27 cellular contexts compared by ENCODE assay signal in the genomic region with DNA sequence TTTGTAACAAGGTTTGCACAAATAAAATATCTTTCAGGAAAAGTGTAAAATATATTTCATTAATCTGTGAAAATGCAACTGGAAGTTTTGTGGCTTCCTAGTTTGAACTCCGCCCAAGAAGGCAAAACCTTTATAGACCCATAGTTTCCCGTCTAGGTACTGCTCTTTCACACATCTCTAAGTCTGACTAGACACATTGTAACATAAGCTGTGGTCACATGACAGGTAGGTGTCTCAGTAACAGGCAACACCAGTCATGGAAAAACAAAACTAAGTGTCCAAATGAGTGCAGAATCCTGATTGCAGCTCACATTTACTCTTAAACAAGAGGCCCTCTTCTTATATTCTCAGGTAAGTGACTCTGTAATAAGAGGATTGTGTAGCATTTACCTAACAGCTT. TPM values are rescaled to one million over a fixed set of nuclear protein-coding genes. Genes with fewer than 3 reads are reported as not detected.
"Had no signal": no experiment of that assay in that cellular context is flagged by ENCODE, and none has a peak within 500 bp of the region (broad histone marks: within the 10 kb centered on the region; RNA-seq: fewer than 3 reads in every experiment).

No MANE protein-coding gene starts in this region.

- H3K4me3 ChIP-seq: ascending aorta, body of pancreas, cardiac muscle cell, SJCRH30 had no signal

- H3K36me3 ChIP-seq: ascending aorta, cardiac muscle cell, SJCRH30 had no signal

- H3K4me1 ChIP-seq: ascending aorta, body of pancreas, SJCRH30 had no signal

- H3K27me3 ChIP-seq: ascending aorta, body of pancreas, cardiac muscle cell, SJCRH30 had no signal

- DNase-seq: activated CD4-positive, alpha-beta memory T cell treated with anti-CD3 and anti-CD28 coated beads for 36 hours; activated CD4-positive, alpha-beta T cell treated with anti-CD3 and anti-CD28 coated beads for 48 hours; activated CD4-positive, CD25-positive, alpha-beta regulatory T cell treated with anti-CD3 and anti-CD28 coated beads, Interleukin-2, amount 50 U/mL, for 72 hours; activated CD8-positive, alpha-beta memory T cell treated with anti-CD3 and anti-CD28 coated beads for 24 hours; activated effector memory CD4-positive, alpha-beta T cell treated with anti-CD3 and anti-CD28 coated beads, Interleukin-2, amount 50 U/mL, for 16 hours; activated naive CD4-positive, alpha-beta T cell treated with Interleukin-2 at 50 U/mL for 16 hours; activated naive CD8-positive, alpha-beta T cell treated with anti-CD3 and anti-CD28 coated beads, Interleukin-2, amount 50 U/mL, for 24 hours; activated T-cell treated with anti-CD3 and anti-CD28 coated beads, Interleukin-2, amount 50 U/mL, for 4 hours; amniotic stem cell; body of pancreas; Kasumi-1; NCI-H1048; NCI-H146; NCI-H187 treated with DMSO at 0.1 percent for 48 hours; NCI-H2081 treated with DMSO at 0.1 percent for 48 hours; NCI-H526; NCI-H82; NK-92 treated with Interleukin-12 subunit alpha and Interleukin-12 subunit beta, amount 100 ng/mL, for 24 hours; OCI-M1; Right ventricle myocardium superior; SJCRH30; SW 1271 had no signal

- H3K4me3 Mint-ChIP-seq: activated CD4-positive, alpha-beta memory T cell treated with anti-CD3 and anti-CD28 coated beads for 36 hours; activated naive CD8-positive, alpha-beta T cell treated with anti-CD3 and anti-CD28 coated beads, Interleukin-2, amount 50 U/mL, for 24 hours; activated T-cell treated with anti-CD3 and anti-CD28 coated beads, Interleukin-2, amount 50 U/mL, for 4 hours; T-helper 2 cell treated with Interferon-gamma antibody and Interleukin-4, amounts not matched to agents 5 μg/mL and 100 μg/mL, for 36 hours had no signal

- H3K4me1 Mint-ChIP-seq: activated naive CD8-positive, alpha-beta T cell treated with anti-CD3 and anti-CD28 coated beads, Interleukin-2, amount 50 U/mL, for 24 hours had no signal

- H3K27ac Mint-ChIP-seq: activated CD4-positive, alpha-beta memory T cell treated with anti-CD3 and anti-CD28 coated beads for 36 hours; activated naive CD4-positive, alpha-beta T cell treated with anti-CD3 and anti-CD28 coated beads, Interleukin-2, amount 50 U/mL, for 72 hours; activated naive CD8-positive, alpha-beta T cell treated with anti-CD3 and anti-CD28 coated beads, Interleukin-2, amount 50 U/mL, for 24 hours; T-helper 2 cell treated with Interferon-gamma antibody and Interleukin-4, amounts not matched to agents 5 μg/mL and 100 μg/mL, for 36 hours had no signal

- H3K9me3 ChIP-seq: ascending aorta, body of pancreas had no signal

- H3K36me3 Mint-ChIP-seq: activated CD4-positive, alpha-beta memory T cell treated with anti-CD3 and anti-CD28 coated beads for 36 hours had no signal

- H3K27ac ChIP-seq: ascending aorta, body of pancreas, cardiac muscle cell, RWPE1, SJCRH30 had no signal

RNA-seq across cellular contexts. Expression of a gene that starts 55.6 kb away (rescaled TPM):
- total RNA-seq: ascending aorta had no signal
